In genomic region chr3:64143399-64144130, GRCh38 we compare ENCODE assay signal across 1 cellular context.
TF ChIP-seq lines count a peak whose summit lies in the region.

No MANE protein-coding gene starts in this region.

TF ChIP-seq in SK-N-SH, 30 proteins besides CTCF, POLR2A, EP300 and RAD21 (continued from another document):
- TF ChIP-seq REST (IDR thresholded peaks at IDR 0.05; ENCODE audit: low read depth, low read length) (no peak), ZBTB33 (IDR thresholded peaks at IDR 0.05; ENCODE audit: borderline replicate concordance, low read depth) (no peak)
